18 cellular contexts compared by ENCODE assay signal in the genomic region with DNA sequence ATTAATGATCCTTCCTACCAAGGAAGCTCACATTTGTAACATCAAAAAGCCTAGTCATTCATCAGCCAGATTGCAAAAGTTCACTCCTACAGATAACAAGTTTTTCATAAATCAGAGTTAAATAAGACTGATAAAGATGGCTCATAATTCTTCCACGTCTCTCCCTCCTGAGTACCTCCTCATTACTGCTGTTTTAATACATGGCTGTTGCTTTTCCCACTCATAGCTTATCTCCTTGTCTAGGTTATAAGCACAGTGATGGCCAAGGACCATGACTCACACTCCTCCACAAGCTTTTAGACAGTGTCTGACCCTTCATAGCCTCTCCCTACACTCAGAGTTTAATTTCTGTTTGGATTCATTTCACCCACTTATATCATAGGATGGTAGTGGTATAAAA.
"Had no signal": no experiment of that assay in that cellular context is flagged by ENCODE, and none has a peak within 500 bp of the region (broad histone marks: within the 10 kb centered on the region; RNA-seq: fewer than 3 reads in every experiment).

No MANE protein-coding gene starts in this region.

- ATAC-seq: lower lobe of right lung, mucosa of descending colon, natural killer cell had no signal

- H3K4me1 Mint-ChIP-seq: natural killer cell, neural crest cell had no signal

- H3K27ac ChIP-seq: heart left ventricle, left ventricle myocardium inferior, lower lobe of right lung, ovary, right atrium auricular region, sigmoid colon, skin epidermis had no signal

- H3K4me3 ChIP-seq: dorsolateral prefrontal cortex, heart left ventricle, left ventricle myocardium inferior, lower lobe of right lung, mucosa of descending colon, ovary, right atrium auricular region, sigmoid colon, skin epidermis had no signal

- H3K36me3 ChIP-seq: heart left ventricle, left ventricle myocardium inferior, lower lobe of right lung, ovary, right atrium auricular region, sigmoid colon had no signal

- H3K4me1 ChIP-seq: left ventricle myocardium inferior, lower lobe of right lung, right atrium auricular region, sigmoid colon had no signal

- H3K9me3 Mint-ChIP-seq: neural crest cell had no signal

- H3K4me3 Mint-ChIP-seq: natural killer cell, neural crest cell had no signal

- H3K27ac Mint-ChIP-seq: natural killer cell had no signal

- H3K36me3 Mint-ChIP-seq: natural killer cell had no signal

- DNase-seq: cortex of kidney; dorsolateral prefrontal cortex; effector CD8-positive, alpha-beta T cell; heart left ventricle; hypothalamus; islet precursor cell; left ventricle myocardium inferior; lower lobe of right lung; mucosa of descending colon; natural killer cell; ovary; sigmoid colon; stimulated activated CD4-positive, alpha-beta T cell treated with anti-CD3 and anti-CD28 coated beads, Interleukin-12 subunit alpha, Interleukin-12 subunit beta, amount 100 ng/mL, for 4 hours; stimulated activated naive CD4-positive, alpha-beta T cell treated with Interleukin-2 at 50 U/mL for 16 hours; trophoblast cell had no signal

- H3K9me3 ChIP-seq: heart left ventricle, left ventricle myocardium inferior, lower lobe of right lung, mucosa of descending colon, ovary, right atrium auricular region, sigmoid colon had no signal

- H3K27me3 ChIP-seq: dorsolateral prefrontal cortex, heart left ventricle, ovary, right atrium auricular region, sigmoid colon had no signal
